In the genomic region with DNA sequence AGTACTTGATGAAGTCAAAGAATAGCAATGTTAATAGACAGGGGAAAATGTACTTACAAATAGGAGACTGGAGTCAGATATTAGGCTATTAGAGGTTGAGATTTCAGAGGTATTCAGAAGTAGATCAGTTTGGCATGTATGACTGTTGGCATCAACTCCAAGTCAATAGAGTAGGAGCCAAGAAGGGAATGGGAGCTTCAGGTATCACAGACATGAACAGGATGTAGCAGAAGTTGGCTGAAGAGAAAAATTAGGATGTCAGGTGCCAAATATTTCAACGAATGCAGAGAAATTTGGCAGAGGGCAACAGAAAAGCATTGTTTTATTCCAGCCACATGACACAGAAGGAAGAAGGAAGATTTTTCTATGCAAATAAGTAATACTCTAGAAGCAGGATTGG, we compare ENCODE assay signal across 20 cellular contexts.
"Had no signal": no experiment of that assay in that cellular context is flagged by ENCODE, and none has a peak within 500 bp of the region (broad histone marks: within the 10 kb centered on the region; RNA-seq: fewer than 3 reads in every experiment).

No MANE protein-coding gene starts in this region.

- H3K9me3 ChIP-seq: gastroesophageal sphincter, psoas muscle, right atrium auricular region, tibial artery had no signal

- H3K36me3 ChIP-seq: gastroesophageal sphincter, right atrium auricular region, tibial artery had no signal

- ATAC-seq: gastroesophageal sphincter, left cardiac atrium, psoas muscle had no signal

- FAIRE-seq: islet of Langerhans had no signal

- H3K4me3 ChIP-seq: coronary artery, gastroesophageal sphincter, psoas muscle, right atrium auricular region, tibial artery had no signal

- H3K4me1 ChIP-seq: gastroesophageal sphincter, psoas muscle, right atrium auricular region, tibial artery had no signal

- H3K27me3 ChIP-seq: gastroesophageal sphincter, right atrium auricular region, tibial artery had no signal

- H3K27ac ChIP-seq: coronary artery, gastroesophageal sphincter, psoas muscle, right atrium auricular region, tibial artery had no signal

- DNase-seq: activated CD4-positive, alpha-beta T cell treated with anti-CD3 and anti-CD28 coated beads for 4 hours; activated CD4-positive, alpha-beta T cell treated with anti-CD3 and anti-CD28 coated beads, Interleukin-2, amount 50 U/mL, for 48 hours; activated CD4-positive, CD25-positive, alpha-beta regulatory T cell; activated CD8-positive, alpha-beta memory T cell treated with anti-CD3 and anti-CD28 coated beads, Interleukin-2, amount 50 U/mL, for 48 hours; activated naive CD4-positive, alpha-beta T cell treated with anti-CD3 and anti-CD28 coated beads for 36 hours; activated naive CD8-positive, alpha-beta T cell treated with anti-CD3 and anti-CD28 coated beads, Interleukin-2, amount 10 ng/mL, durations not matched to agents 7 days and 5 days; activated T-cell treated with anti-CD3 and anti-CD28 coated beads, Interleukin-2, amount 50 U/mL, for 48 hours; amniotic stem cell; cerebellar nuclear complex; head of caudate nucleus; left cardiac atrium; mesenchymal stem cell; psoas muscle; stimulated activated CD4-positive, alpha-beta T cell treated with anti-CD3 and anti-CD28 coated beads, Interleukin-4, amount 100 ng/mL, for 4 hours; T1000; tibial artery had no signal
